ENCODE assay signal across 19 cellular contexts in genomic region chr2:217974389-217975005, GRCh38. TPM values are rescaled to one million over a fixed set of nuclear protein-coding genes. Genes with fewer than 3 reads are reported as not detected.
DNase-seq lines count a peak whose midpoint lies in the region; ATAC-seq, FAIRE-seq and TF ChIP-seq lines count a peak whose summit lies in the region.
"Had no signal": no experiment of that assay in that cellular context is flagged by ENCODE, and none has a peak within 500 bp of the region (broad histone marks: within the 10 kb centered on the region; RNA-seq: fewer than 3 reads in every experiment).

No MANE protein-coding gene starts in this region.

- no peaks in the 10 kb centered on the region for H3K4me1 Mint-ChIP-seq in stimulated activated naive CD8-positive, alpha-beta T cell treated with anti-CD3 and anti-CD28 coated beads, Interleukin-15, amount 100 ng/mL, for 72 hours

- H3K36me3 ChIP-seq in rectal smooth muscle tissue (ENCODE audit: control insufficient read depth, insufficient read depth, low read length), result no peaks in the 10 kb centered on the region
- H3K36me3 ChIP-seq in upper lobe of right lung, result no peaks in the 10 kb centered on the region

- H3K27ac ChIP-seq in rectal smooth muscle tissue (ENCODE audit: low read depth, low read length) (peak overlapping the region; percentile 38), upper lobe of right lung (no peak overlapping the region)
- H3K27ac ChIP-seq: 22Rv1; BLaER1 treated with 17β-estradiol and CSF1 and Interleukin-3, amounts not matched to agents 10 nM and 100 nM had no signal

- peak; percentile 32 for DNase-seq in DMS79 treated with DMSO at 0.1 percent for 48 hours (lab: John Stamatoyannopoulos, UW)
- DNase-seq in DMS79 (lab: John Stamatoyannopoulos, UW), result no peak
- no peak for DNase-seq in left ventricle myocardium superior
- DNase-seq in upper lobe of right lung, result peak; percentile 27
- no peak for DNase-seq in stimulated activated naive CD8-positive, alpha-beta T cell treated with anti-CD3 and anti-CD28 coated beads, Interleukin-15, amount 100 ng/mL, for 72 hours
- no peak for DNase-seq in frontal cortex (ENCODE audit: low spot score in 2 of 2)
- DNase-seq: DMS53, H7, Karpas-422, MM.1S, NCI-H1105, NCI-H187 had no signal

- peak overlapping the region in 1 of 2 donors; percentile 43 for H3K27ac Mint-ChIP-seq in stimulated activated naive CD8-positive, alpha-beta T cell treated with anti-CD3 and anti-CD28 coated beads, Interleukin-15, amount 100 ng/mL, for 72 hours

- ATAC-seq in left ventricle myocardium superior, result peak; percentile 56
- ATAC-seq in upper lobe of right lung, result no peak
- ATAC-seq in stimulated activated naive CD8-positive, alpha-beta T cell treated with anti-CD3 and anti-CD28 coated beads, Interleukin-15, amount 100 ng/mL, for 72 hours, result no peak
- no peak for ATAC-seq in HG02571 (IDR thresholded peaks at IDR 0.05; ENCODE audit: unreplicated experiment)
- ATAC-seq: GM12878 had no signal

- no peak overlapping the region for H3K4me3 Mint-ChIP-seq in stimulated activated naive CD8-positive, alpha-beta T cell treated with anti-CD3 and anti-CD28 coated beads, Interleukin-15, amount 100 ng/mL, for 72 hours

- TF ChIP-seq CTCF in upper lobe of right lung (IDR thresholded peaks at IDR 0.05), result no peak

- H3K4me3 ChIP-seq in rectal smooth muscle tissue (ENCODE audit: low read length) (no peak overlapping the region), upper lobe of right lung (no peak overlapping the region)
- H3K4me3 ChIP-seq: BLaER1 treated with 17β-estradiol and CSF1 and Interleukin-3, amounts not matched to agents 10 nM and 100 nM; GM12878 had no signal

- H3K4me1 ChIP-seq in rectal smooth muscle tissue (ENCODE audit: control insufficient read depth, insufficient read depth, low read length) (peaks cover 47% of the 10 kb centered on the region), upper lobe of right lung (peaks cover 21% of the 10 kb centered on the region)
- H3K4me1 ChIP-seq: BLaER1 treated with 17β-estradiol and CSF1 and Interleukin-3, amounts not matched to agents 10 nM and 100 nM had no signal

- no peak for FAIRE-seq in frontal cortex (lab: Jason Lieb, UNC)
- FAIRE-seq: GM12878, GM18507 had no signal

- intact Hi-C loops in left ventricle myocardium superior (cut with micrococcal nuclease), result no loop called here
- intact Hi-C loops in upper lobe of right lung (cut with DNase I), result no loop called here

- no peaks in the 10 kb centered on the region for H3K27me3 ChIP-seq in rectal smooth muscle tissue (ENCODE audit: control insufficient read depth, insufficient read depth, low read length)
- no peaks in the 10 kb centered on the region for H3K27me3 ChIP-seq in upper lobe of right lung
- H3K27me3 ChIP-seq: BLaER1 treated with 17β-estradiol and CSF1 and Interleukin-3, amounts not matched to agents 10 nM and 100 nM had no signal

- H3K9me3 Mint-ChIP-seq in stimulated activated naive CD8-positive, alpha-beta T cell treated with anti-CD3 and anti-CD28 coated beads, Interleukin-15, amount 100 ng/mL, for 72 hours, result peaks cover 0 to 8% of the 10 kb centered on the region in 2 donors

- no peaks in the 10 kb centered on the region for H3K9me3 ChIP-seq in upper lobe of right lung

- H3K9ac ChIP-seq in rectal smooth muscle tissue (ENCODE audit: low read length), result no peak overlapping the region
- H3K9ac ChIP-seq: BLaER1 treated with 17β-estradiol and CSF1 and Interleukin-3, amounts not matched to agents 10 nM and 100 nM had no signal

- peaks cover 34% of the 10 kb centered on the region for H3K27me3 Mint-ChIP-seq in stimulated activated naive CD8-positive, alpha-beta T cell treated with anti-CD3 and anti-CD28 coated beads, Interleukin-15, amount 100 ng/mL, for 72 hours

RNA-seq across cellular contexts. Expression of gene TNS1, which starts 28.3 kb away (rescaled TPM):
- total RNA-seq in left ventricle myocardium superior, result 783 TPM
- 669 TPM for total RNA-seq in upper lobe of right lung
- 3.7 TPM for total RNA-seq in frontal cortex
- total RNA-seq: G401 had no signal

Comparison
In these comparisons a context has a peak if more than half of its experiments do, and no peak if none do; other contexts are left out.
1. DNase-seq: peak in DMS79 treated with DMSO at 0.1 percent for 48 hours (single experiment) and upper lobe of right lung (single experiment); none in DMS79 (single experiment), left ventricle myocardium superior (single experiment), stimulated activated naive CD8-positive, alpha-beta T cell treated with anti-CD3 and anti-CD28 coated beads, Interleukin-15, amount 100 ng/mL, for 72 hours (0 of 2) and frontal cortex (0 of 2).
2. RNA of gene TNS1, which starts 28.3 kb away (total RNA-seq): 783 TPM in left ventricle myocardium superior (single experiment) and 669 TPM in upper lobe of right lung (single experiment); 3.7 TPM in frontal cortex (single experiment); every median in the first group is over 100 times any median in the second.